ENCODE assay signal across 25 cellular contexts in genomic region chr17:35149941-35150340, GRCh38. TPM values are rescaled to one million over a fixed set of nuclear protein-coding genes. Genes with fewer than 3 reads are reported as not detected.
DNase-seq lines count a peak whose midpoint lies in the region; ATAC-seq and TF ChIP-seq lines count a peak whose summit lies in the region.
"Had no signal": no experiment of that assay in that cellular context is flagged by ENCODE, and none has a peak within 500 bp of the region (broad histone marks: within the 10 kb centered on the region; RNA-seq: fewer than 3 reads in every experiment).

No MANE protein-coding gene starts in this region.

- H3K18ac ChIP-seq in neuronal stem cell (ENCODE audit: low read length), result no peak overlapping the region

- no peak overlapping the region for H3K4me2 ChIP-seq in neuronal stem cell (ENCODE audit: insufficient read depth, low read length, poor library complexity, severe bottlenecking)
- H3K4me2 ChIP-seq: A549; BLaER1 treated with 17β-estradiol and CSF1 and Interleukin-3, amounts not matched to agents 10 nM and 100 nM had no signal

- no peaks in the 10 kb centered on the region for H3K9me3 ChIP-seq in left ventricle myocardium inferior (replicated peaks)
- no peaks in the 10 kb centered on the region for H3K9me3 ChIP-seq in neuronal stem cell (replicated peaks in 1 of 2; ENCODE audit: control insufficient read depth in 2 of 2, insufficient read depth in 1 of 2, low read depth in 1 of 2, low read length in 2 of 2)
- H3K9me3 ChIP-seq in gastrocnemius medialis, result no peaks in the 10 kb centered on the region
- H3K9me3 ChIP-seq: A549; BE2C; BLaER1 treated with 17β-estradiol and CSF1 and Interleukin-3, amounts not matched to agents 10 nM and 100 nM had no signal

- peaks cover 22% of the 10 kb centered on the region for H3K36me3 ChIP-seq in left ventricle myocardium inferior
- H3K36me3 ChIP-seq in neuronal stem cell (replicated peaks in 1 of 2; ENCODE audit: control insufficient read depth in 2 of 2, insufficient read depth in 2 of 2, low read length in 2 of 2), result no peaks in the 10 kb centered on the region
- H3K36me3 ChIP-seq in gastrocnemius medialis, result peaks cover 0 to 50% of the 10 kb centered on the region in 2 donors
- H3K36me3 ChIP-seq: BE2C; BLaER1 treated with 17β-estradiol and CSF1 and Interleukin-3, amounts not matched to agents 10 nM and 100 nM had no signal

- peaks cover 58% of the 10 kb centered on the region for H3K4me1 ChIP-seq in left ventricle myocardium inferior
- no peaks in the 10 kb centered on the region for H3K4me1 ChIP-seq in neuronal stem cell (ENCODE audit: control insufficient read depth in 2 of 2, insufficient read depth in 1 of 2, low read depth in 1 of 2, low read length in 2 of 2)
- H3K4me1 ChIP-seq in gastrocnemius medialis, result peaks cover 23 to 39% of the 10 kb centered on the region in 2 donors
- H3K4me1 ChIP-seq: A549, BE2C had no signal

- in situ Hi-C loops in gastrocnemius medialis (cut with MboI; ENCODE audit: low sequenced_read_pairs in 4 of 4), result loop anchor here (10.0 to 25.0 kb wide), 3 partner anchors 95 to 587 kb away; partner anchors contain the start of genes SLFN5 (in 2 of the 4) and RASL10B (in 1 of the 4)

- no peak overlapping the region for H3K9ac ChIP-seq in neuronal stem cell (ENCODE audit: low read depth, low read length, poor library complexity)
- H3K9ac ChIP-seq: BLaER1 treated with 17β-estradiol and CSF1 and Interleukin-3, amounts not matched to agents 10 nM and 100 nM; GM23248 had no signal

- H4K8ac ChIP-seq in neuronal stem cell (ENCODE audit: low read depth, low read length), result peak overlapping the region; percentile 65

- H3K79me1 ChIP-seq in neuronal stem cell (ENCODE audit: low read depth, low read length), result no peaks in the 10 kb centered on the region

- H2AFZ ChIP-seq in neuronal stem cell (ENCODE audit: low read length), result no peak overlapping the region
- H2AFZ ChIP-seq: GM23248 had no signal

- H2AK5ac ChIP-seq in neuronal stem cell (ENCODE audit: low read depth, low read length), result no peak overlapping the region

- no peak overlapping the region for H3K23ac ChIP-seq in neuronal stem cell (ENCODE audit: low read depth, low read length, poor library complexity)

- H2BK5ac ChIP-seq in neuronal stem cell (ENCODE audit: low read length), result no peak overlapping the region

- DNase-seq in left ventricle myocardium inferior (no peak), left ventricle myocardium superior (no peak), neuronal stem cell (ENCODE audit: low spot score) (no peak), gastrocnemius medialis (no peak), NCI-H2029 treated with DMSO at 0.1 percent for 48 hours (lab: John Stamatoyannopoulos, UW) (no peak), T1000 (lab: John Stamatoyannopoulos, UW) (no peak)
- DNase-seq: 8988T; ACHN; AML-193; BE2C; CD4-positive, alpha-beta T cell; CD8-positive, alpha-beta memory T cell; DMS 273 treated with DMSO at 0.1 percent for 48 hours; DMS79; EL; GDM1; GM23248; H7; HCEC 1CT had no signal

- H3K27ac ChIP-seq in left ventricle myocardium inferior (replicated peaks) (no peak overlapping the region), neuronal stem cell (replicated peaks; ENCODE audit: low read length) (no peak overlapping the region), gastrocnemius medialis (peak overlapping the region; percentile 94 to 98 (median 97))
- H3K27ac ChIP-seq: A549; BLaER1 treated with 17β-estradiol and CSF1 and Interleukin-3, amounts not matched to agents 10 nM and 100 nM; GM23248 had no signal

- no peak overlapping the region for H2BK12ac ChIP-seq in neuronal stem cell (ENCODE audit: low read length)

- H3K14ac ChIP-seq in neuronal stem cell (ENCODE audit: low read length), result no peak overlapping the region

- intact Hi-C loops in left ventricle myocardium inferior (cut with micrococcal nuclease) (no loop called here), left ventricle myocardium superior (cut with micrococcal nuclease) (no loop called here), gastrocnemius medialis (cut with DNase I; ENCODE audit: low total_unique reads) (loop anchor here (5.0 to 10.0 kb wide), 3 partner anchors 107 to 1385 kb away; partner anchors contain the start of genes MYO19, PIGW and SLFN12L)

- TF ChIP-seq POLR2A in gastrocnemius medialis (IDR thresholded peaks at IDR 0.05), result no peak

- H3K4me3 ChIP-seq in left ventricle myocardium inferior (peak overlapping the region; percentile 68), neuronal stem cell (ENCODE audit: low read length in 2 of 2) (no peak overlapping the region), gastrocnemius medialis (peak overlapping the region in 1 of 4 donors; percentile 53)
- H3K4me3 ChIP-seq: A549; BLaER1 treated with 17β-estradiol and CSF1 and Interleukin-3, amounts not matched to agents 10 nM and 100 nM; GM12878; GM23248 had no signal

- no peak overlapping the region for H2BK120ac ChIP-seq in neuronal stem cell (ENCODE audit: low read depth, low read length)

- H3K4ac ChIP-seq in neuronal stem cell (ENCODE audit: low read length), result no peak overlapping the region

- TF ChIP-seq CTCF in left ventricle myocardium inferior (IDR thresholded peaks at IDR 0.05; ENCODE audit: borderline replicate concordance) (no peak), gastrocnemius medialis (IDR thresholded peaks at IDR 0.05 in 4 of 5, conservative IDR thresholded peaks at IDR 0.05 in 1 of 5) (no peak)

- no peak overlapping the region for H4K91ac ChIP-seq in neuronal stem cell (ENCODE audit: low read depth, low read length, poor library complexity)

- no peak overlapping the region for H2BK15ac ChIP-seq in neuronal stem cell (ENCODE audit: low read length)

- no CpG with 5 or more reads among the region's 11 CpGs for WGBS in neuronal stem cell (ENCODE audit: extremely low coverage in 2 of 2, insufficient read length in 2 of 2, insufficient replicate concordance in 1 of 2), 2 donors

- no peaks in the 10 kb centered on the region for H3K27me3 ChIP-seq in left ventricle myocardium inferior (ENCODE audit: low read depth)
- peaks cover 0 to 32% (median 0%) of the 10 kb centered on the region in 3 experiments for H3K27me3 ChIP-seq in neuronal stem cell (ENCODE audit: control insufficient read depth in 3 of 3, insufficient read depth in 3 of 3, low read depth in 1 of 3, low read length in 3 of 3)
- no peaks in the 10 kb centered on the region for H3K27me3 ChIP-seq in gastrocnemius medialis
- H3K27me3 ChIP-seq: BLaER1 treated with 17β-estradiol and CSF1 and Interleukin-3, amounts not matched to agents 10 nM and 100 nM had no signal

- ATAC-seq in left ventricle myocardium superior (no peak), gastrocnemius medialis (no peak), HG03571 (IDR thresholded peaks at IDR 0.05; ENCODE audit: unreplicated experiment) (no peak)
- ATAC-seq: A549 had no signal

RNA-seq across cellular contexts. Expression of gene UNC45B, which starts 2.3 kb away (rescaled TPM):
- total RNA-seq in left ventricle myocardium inferior (205 TPM), left ventricle myocardium superior (243 TPM), gastrocnemius medialis (100 to 1,000 TPM in 3 of 4 donors, 10 to 100 TPM in 1; 73.7 to 150 (median 105) TPM)
- polyA plus RNA-seq in neuronal stem cell (2013, experiment 1 of 2), result 0.03 TPM
- 0.03 TPM for polyA plus RNA-seq in neuronal stem cell (2013, experiment 2 of 2)
- total RNA-seq: CD8-positive, alpha-beta memory T cell; GM12878; GM23248 had no signal
- polyA plus RNA-seq: A549, CD14-positive monocyte, GM23248 had no signal

RNA-seq across cellular contexts. Expression of gene NLE1, which starts 7.8 kb away (rescaled TPM):
- total RNA-seq in left ventricle myocardium inferior, result 4.2 TPM
- 4.5 TPM for total RNA-seq in left ventricle myocardium superior
- 10.0 TPM for polyA plus RNA-seq in neuronal stem cell (2013, experiment 1 of 2)
- 9.9 TPM for polyA plus RNA-seq in neuronal stem cell (2013, experiment 2 of 2)
- 10 to 100 TPM in 3 of 4 donors, 1 to 10 TPM in 1; 9.9 to 19.3 (median 11.5) TPM for total RNA-seq in gastrocnemius medialis

RNA-seq across cellular contexts. Expression of gene FNDC8, which starts 28.5 kb away (rescaled TPM):
- total RNA-seq in left ventricle myocardium inferior (not detected), left ventricle myocardium superior (not detected), gastrocnemius medialis (not detected)
- not detected for polyA plus RNA-seq in neuronal stem cell (2013, experiment 1 of 2)
- not detected for polyA plus RNA-seq in neuronal stem cell (2013, experiment 2 of 2)
- total RNA-seq: CD4-positive, alpha-beta T cell; GM23248; H1 had no signal
- polyA plus RNA-seq: A549; CD14-positive monocyte; CD8-positive, alpha-beta memory T cell; GM23248; H1 had no signal

RNA-seq across cellular contexts. Expression of gene RAD51D, which starts 30.3 kb away (rescaled TPM):
- total RNA-seq in left ventricle myocardium inferior (4.6 TPM), left ventricle myocardium superior (6.4 TPM), gastrocnemius medialis (1 to 10 TPM; 2.5 to 5.2 (median 2.8) TPM)
- 7.1 TPM for polyA plus RNA-seq in neuronal stem cell (2013, experiment 1 of 2)
- 6.6 TPM for polyA plus RNA-seq in neuronal stem cell (2013, experiment 2 of 2)

RNA-seq across cellular contexts. Expression of gene SLC35G3, which starts 44.3 kb away (rescaled TPM):
- total RNA-seq in left ventricle myocardium inferior (not detected), left ventricle myocardium superior (not detected), gastrocnemius medialis (not detected)
- polyA plus RNA-seq in neuronal stem cell (2013, experiment 1 of 2), result not detected
- polyA plus RNA-seq in neuronal stem cell (2013, experiment 2 of 2), result not detected
- total RNA-seq: CD4-positive, alpha-beta T cell; CD8-positive, alpha-beta memory T cell; GM12878; GM23248; H1; H7 had no signal
- polyA plus RNA-seq: A549; CD14-positive monocyte; CD8-positive, alpha-beta memory T cell; GM12878; GM23248; H1 had no signal

Comparison
In these comparisons a context has a peak if more than half of its experiments do, and no peak if none do; other contexts are left out.
1. H3K27ac ChIP-seq: peak in gastrocnemius medialis (4 of 4); none in left ventricle myocardium inferior (single experiment) and neuronal stem cell (single experiment).